ENCODE assay signal across 14 cellular contexts in genomic region chr22:15738909-15739391, GRCh38. TPM values are rescaled to one million over a fixed set of nuclear protein-coding genes. Genes with fewer than 3 reads are reported as not detected.
"Had no signal": no experiment of that assay in that cellular context is flagged by ENCODE, and none has a peak within 500 bp of the region (broad histone marks: within the 10 kb centered on the region; RNA-seq: fewer than 3 reads in every experiment).

No MANE protein-coding gene starts in this region.

RNA-seq across cellular contexts. Expression of gene POTEH, which starts 49.1 kb away (rescaled TPM):
- total RNA-seq: naive thymus-derived CD4-positive, alpha-beta T cell; occipital lobe; ovary; progenitor cell of endocrine pancreas; psoas muscle; renal cortical epithelial cell; sciatic nerve; smooth muscle cell; suprapubic skin; transverse colon; urinary bladder; uterus had no signal
- polyA plus RNA-seq: naive thymus-derived CD4-positive, alpha-beta T cell; neural cell; ovary; psoas muscle; smooth muscle cell; spleen; urinary bladder had no signal
